8 cellular contexts compared by ENCODE assay signal in the genomic region with DNA sequence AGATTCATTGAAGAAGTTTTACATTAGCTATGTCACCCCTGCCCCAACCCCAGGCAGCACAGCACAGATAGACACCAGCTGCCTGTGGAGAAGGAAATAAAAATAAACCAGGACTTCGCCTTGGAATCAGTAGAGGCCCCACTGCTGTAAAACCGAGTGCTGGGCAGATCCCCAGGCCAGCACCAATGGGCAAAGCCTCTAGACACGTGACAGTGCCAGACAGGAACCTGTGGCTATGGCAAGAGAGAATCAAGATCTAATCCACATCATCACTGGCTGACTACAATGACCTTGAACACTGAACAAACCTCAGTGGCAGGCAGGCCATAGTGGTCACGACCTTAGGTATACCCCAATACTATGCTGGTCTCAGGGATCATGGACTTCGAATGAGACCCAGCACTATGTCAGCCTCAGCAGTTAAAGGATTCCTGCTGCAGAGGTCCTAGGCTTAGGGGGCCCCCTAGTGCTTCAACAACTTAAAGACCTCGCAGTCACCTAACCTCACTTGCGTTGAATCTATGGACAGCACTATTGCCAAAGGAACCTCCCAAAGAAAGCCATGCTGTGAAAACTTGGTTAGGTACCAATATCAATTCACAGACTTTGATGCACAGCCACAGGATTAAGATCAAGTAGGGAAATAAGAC.
DNase-seq lines count a peak whose midpoint lies in the region; ATAC-seq lines count a peak whose summit lies in the region.

No MANE protein-coding gene starts in this region.

- DNase-seq in DMS53 (lab: John Stamatoyannopoulos, UW) = peak; percentile 76
- peak; percentile 36 to 38 for DNase-seq in SHP77 (lab: John Stamatoyannopoulos, UW)
- peak; percentile 48 for DNase-seq in iPS DF 19.7 (ENCODE audit: low read depth, low spot score)
- DNase-seq in DMS79 treated with DMSO at 0.1 percent for 48 hours (lab: John Stamatoyannopoulos, UW) = no peak
- no peak for DNase-seq in effector CD8-positive, alpha-beta T cell (lab: John Stamatoyannopoulos, UW)

- ATAC-seq in HG02798 (IDR thresholded peaks at IDR 0.05; ENCODE audit: poor library complexity, unreplicated experiment) = peak; percentile 38
- no peak for ATAC-seq in HG02571 (IDR thresholded peaks at IDR 0.05; ENCODE audit: unreplicated experiment)
- ATAC-seq in HG03095 (IDR thresholded peaks at IDR 0.05; ENCODE audit: unreplicated experiment) = no peak

Comparison
In these comparisons a context has a peak if more than half of its experiments do, and no peak if none do; other contexts are left out.
1. DNase-seq: peak in DMS53 (single experiment), SHP77 (2 of 2) and iPS DF 19.7 (single experiment); none in DMS79 treated with DMSO at 0.1 percent for 48 hours (single experiment) and effector CD8-positive, alpha-beta T cell (single experiment).